In the genomic region with DNA sequence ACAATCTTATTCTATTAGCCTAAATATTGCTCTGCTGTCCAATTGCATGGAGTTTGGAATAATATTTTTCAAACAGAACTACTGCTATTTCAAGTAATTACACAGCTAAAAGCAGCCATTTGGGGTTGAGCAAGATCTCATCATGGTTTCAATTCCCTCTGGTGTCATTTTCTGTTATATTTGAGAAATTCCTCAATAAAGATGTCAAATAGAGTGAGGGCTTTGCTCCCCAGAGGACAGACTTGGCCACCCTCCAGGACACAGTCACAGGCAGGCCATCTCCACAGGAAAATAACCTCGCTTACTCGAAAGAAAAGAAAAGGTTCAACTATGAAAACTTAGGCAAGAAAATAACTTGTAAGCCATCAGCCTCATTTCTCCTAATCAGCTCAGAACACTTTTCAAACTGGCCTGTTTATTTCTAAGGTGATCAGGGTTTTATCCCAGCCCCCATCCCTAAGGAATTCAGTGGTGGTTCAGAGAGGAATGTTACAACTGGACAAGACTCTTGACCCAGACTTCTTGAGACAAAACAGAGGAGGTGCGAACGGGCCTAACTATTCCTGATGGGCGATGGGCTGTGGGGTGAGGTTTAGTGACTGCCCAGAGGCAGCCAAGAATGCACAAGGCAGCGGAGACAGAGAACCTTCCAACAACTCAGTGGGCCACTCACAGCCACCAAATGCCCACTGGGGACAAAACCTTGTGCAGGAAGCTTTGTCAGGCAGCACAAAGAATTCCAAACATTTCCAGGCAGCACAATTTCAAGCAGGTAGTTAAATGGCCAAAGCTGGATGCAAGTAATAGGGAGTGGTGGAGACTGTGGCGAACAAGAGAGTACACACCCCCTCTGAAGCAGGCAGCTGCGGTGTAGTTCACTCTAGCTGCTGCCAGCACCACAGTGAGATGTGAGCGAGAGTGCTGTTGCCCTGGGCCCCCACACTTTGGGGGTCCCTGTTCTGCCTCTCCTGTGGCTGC, we compare ENCODE assay signal across 2 cellular contexts.
TF ChIP-seq lines count a peak whose summit lies in the region.

No MANE protein-coding gene starts in this region.

TF ChIP-seq in SK-N-SH treated with all-trans-retinoic acid at 6 μM for 48 hours, 23 proteins besides CTCF, POLR2A, EP300 and RAD21:
- TF ChIP-seq ISL1 (CRISPR knock-in tag; IDR thresholded peaks at IDR 0.05): peak; percentile 49; the same call in 1 of the 2 replicates
- no peak for TF ChIP-seq RARB (CRISPR knock-in tag; IDR thresholded peaks at IDR 0.05)
- TF ChIP-seq TOX (CRISPR knock-in tag; IDR thresholded peaks at IDR 0.05; ENCODE audit: borderline replicate concordance): no peak

TF ChIP-seq in SK-N-SH, 30 proteins besides CTCF, POLR2A, EP300 and RAD21:
- TF ChIP-seq USF2 (IDR thresholded peaks at IDR 0.05; ENCODE audit: borderline replicate concordance, low read depth, low read length) (no peak), NRF1 (IDR thresholded peaks at IDR 0.05; ENCODE audit: low read depth, low read length) (no peak), GATA2 (CRISPR knock-in tag; IDR thresholded peaks at IDR 0.05) (no peak), POLR2AphosphoS5 (IDR thresholded peaks at IDR 0.05; ENCODE audit: low read depth, low read length) (no peak), MXI1 (IDR thresholded peaks at IDR 0.05; ENCODE audit: low read depth, low read length) (no peak), SMC3 (IDR thresholded peaks at IDR 0.05; ENCODE audit: low read depth, low read length) (no peak), JUND (IDR thresholded peaks at IDR 0.05) (no peak)
